9 cellular contexts compared by ENCODE assay signal in the genomic region with DNA sequence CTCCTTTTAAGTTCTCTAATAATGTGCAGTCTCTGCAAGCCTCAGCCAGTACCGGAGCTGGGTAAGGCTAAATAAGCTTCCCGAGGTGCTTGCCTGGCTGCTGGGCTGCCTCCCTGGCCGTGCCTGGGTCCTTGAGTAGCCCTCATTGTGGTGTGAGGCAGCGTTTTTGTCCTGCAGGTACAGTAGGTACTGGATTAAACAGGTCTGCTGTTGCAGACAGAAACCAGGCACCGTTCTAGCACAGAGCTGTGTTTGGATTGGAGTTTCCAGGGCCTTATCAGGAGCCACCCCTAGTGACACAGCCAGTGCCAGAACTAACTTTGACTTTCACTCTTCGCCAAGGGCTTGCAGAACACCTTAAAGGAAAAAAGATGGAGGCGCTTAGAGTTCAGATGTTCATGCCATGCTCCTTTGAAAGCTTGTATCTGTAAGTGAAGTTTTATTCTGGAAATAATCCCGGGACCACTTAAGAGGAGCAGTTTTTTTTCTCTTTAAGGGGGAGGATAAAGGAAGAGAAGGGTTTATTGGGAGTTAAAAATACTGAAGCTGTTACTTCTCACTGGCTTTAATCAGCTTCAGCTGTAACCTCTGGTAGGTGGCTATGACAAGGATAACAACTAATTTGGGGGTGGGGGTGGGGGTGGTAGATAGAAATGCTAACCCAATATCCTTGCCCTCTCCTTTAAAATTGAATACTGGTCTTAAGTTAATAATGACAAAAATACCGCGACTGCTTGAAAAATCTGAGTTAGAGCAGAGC.
DNase-seq lines count a peak whose midpoint lies in the region; ATAC-seq and TF ChIP-seq lines count a peak whose summit lies in the region.
"Had no signal": no experiment of that assay in that cellular context is flagged by ENCODE, and none has a peak within 500 bp of the region (broad histone marks: within the 10 kb centered on the region; RNA-seq: fewer than 3 reads in every experiment).

No MANE protein-coding gene starts in this region.

- no peaks in the 10 kb centered on the region for H3K27me3 ChIP-seq in GM23248 (replicated peaks; ENCODE audit: insufficient read depth)

- H3K4me1 Mint-ChIP-seq in brain (peaks cover 26% of the 10 kb centered on the region), chondrocyte (ENCODE audit: low read depth) (peaks cover 42% of the 10 kb centered on the region)

- ATAC-seq in HG02852 (IDR thresholded peaks at IDR 0.05; ENCODE audit: unreplicated experiment): no peak

- in situ Hi-C loops in GM23248 (cut with MboI): loop anchor here (25.0 kb wide), 1 partner anchor 179 kb away; no protein-coding TSS in a partner anchor

- peak overlapping the region in 3 of 5 experiments; percentile 68 to 80 (median 76) for H3K27ac Mint-ChIP-seq in brain
- no peak overlapping the region for H3K27ac Mint-ChIP-seq in chondrocyte (ENCODE audit: unreplicated experiment)

- H3K36me3 Mint-ChIP-seq in brain: no peaks in the 10 kb centered on the region
- no peaks in the 10 kb centered on the region for H3K36me3 Mint-ChIP-seq in chondrocyte (ENCODE audit: low read depth)

- no peaks in the 10 kb centered on the region for H3K79me2 ChIP-seq in GM23248 (ENCODE audit: insufficient read depth)

- H3K4me3 ChIP-seq in GM23248: no peak overlapping the region

- H2AFZ ChIP-seq in GM23248: 0 out of 2 replicates have a peak overlapping the region, but pooled peaks have one; percentile 0

- no peaks in the 10 kb centered on the region for H3K9me3 ChIP-seq in GM23248 (ENCODE audit: low read depth)

- no peaks in the 10 kb centered on the region for H4K20me1 ChIP-seq in GM23248 (ENCODE audit: insufficient read depth)

- H3K36me3 ChIP-seq in GM23248 (ENCODE audit: low read depth): no peaks in the 10 kb centered on the region

- no peak for TF ChIP-seq CTCF in brain (conservative IDR thresholded peaks at IDR 0.05)
- no peak for TF ChIP-seq CTCF in chondrocyte (IDR thresholded peaks at IDR 0.05)

- H3K9me2 ChIP-seq in GM23248 (ENCODE audit: insufficient read depth): no peaks in the 10 kb centered on the region

- 52 to 54% methylated on average over 10 of the region's 10 CpGs for WGBS in GM23248 (ENCODE audit: low coverage in 1 of 2, low lambda C conversion rate in 2 of 2, missing lambda C conversion rate in 2 of 2), 2 experiments

- DNase-seq in GM23248 (no peak), iPS DF 19.7 (ENCODE audit: low read depth, low spot score) (peak; percentile 12), retina (peak; percentile 14), DMS153 (lab: John Stamatoyannopoulos, UW) (no peak), chondrocyte (ENCODE audit: low spot score) (no peak), SKM-1 treated with dmso at 0.1 percent for 144 hours (lab: John Stamatoyannopoulos, UW; ENCODE audit: unreplicated experiment) (no peak)
- DNase-seq: NCI-H1694 had no signal

- no peak overlapping the region for H3K27ac ChIP-seq in GM23248

- H3K4me3 Mint-ChIP-seq in brain (peak overlapping the region in 3 of 5 experiments; percentile 62 to 75 (median 73)), chondrocyte (ENCODE audit: unreplicated experiment) (no peak overlapping the region)

- H3K4me1 ChIP-seq in GM23248 (ENCODE audit: insufficient read depth): peaks cover 23% of the 10 kb centered on the region

- no peaks in the 10 kb centered on the region for H3F3A ChIP-seq in GM23248 (ENCODE audit: insufficient read depth)

- H3K9ac ChIP-seq in GM23248: no peak overlapping the region

- H3K4me2 ChIP-seq in GM23248 (ENCODE audit: unreplicated experiment): peak overlapping the region; percentile 59

- H3K9me3 Mint-ChIP-seq in brain (no peaks in the 10 kb centered on the region), chondrocyte (ENCODE audit: low read depth) (no peaks in the 10 kb centered on the region)

- H3K27me3 Mint-ChIP-seq in brain (no peaks in the 10 kb centered on the region), chondrocyte (ENCODE audit: low read depth) (no peaks in the 10 kb centered on the region)

Comparison
In these comparisons a context has a peak if more than half of its experiments do, and no peak if none do; other contexts are left out.
1. DNase-seq: peak in iPS DF 19.7 (single experiment) and retina (single experiment); none in GM23248 (single experiment), DMS153 (single experiment), chondrocyte (single experiment) and SKM-1 treated with dmso at 0.1 percent for 144 hours (single experiment).